2 cellular contexts compared by ENCODE assay signal in the genomic region with DNA sequence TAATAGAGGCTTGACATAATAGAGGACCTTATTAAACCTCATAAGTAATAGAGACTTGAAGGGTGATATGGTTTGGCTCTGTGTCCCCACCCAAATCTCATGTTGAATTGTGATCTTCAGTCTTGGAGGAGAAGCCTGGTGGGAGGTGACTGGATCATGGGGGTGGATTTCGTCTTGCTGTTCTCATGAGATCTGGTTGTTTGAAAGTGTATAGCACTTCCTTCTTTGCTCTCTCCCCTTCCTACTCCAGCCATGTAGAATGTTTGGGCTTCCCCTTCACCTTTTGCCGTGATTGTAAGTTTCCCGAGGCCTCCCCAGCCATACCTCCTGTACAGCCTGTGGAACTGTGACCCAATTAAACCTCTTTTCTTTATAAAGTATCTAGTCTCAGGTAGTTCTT.
TF ChIP-seq lines count a peak whose summit lies in the region.

No MANE protein-coding gene starts in this region.

TF ChIP-seq in GM12878, 131 proteins besides CTCF, POLR2A, EP300 and RAD21:
- TF ChIP-seq CHD2 (IDR thresholded peaks at IDR 0.05; ENCODE audit: borderline replicate concordance, low read depth, low read length) (no peak), SPI1 (IDR thresholded peaks at IDR 0.05; ENCODE audit: borderline replicate concordance, insufficient read depth, low read depth, low read length) (peak; percentile 73), ZNF384 (IDR thresholded peaks at IDR 0.05; ENCODE audit: borderline replicate concordance, low read depth, low read length) (no peak)

TF ChIP-seq in SK-N-SH treated with all-trans-retinoic acid at 6 μM for 48 hours, 23 proteins besides CTCF, POLR2A, EP300 and RAD21:
- TF ChIP-seq, protein P1, sequence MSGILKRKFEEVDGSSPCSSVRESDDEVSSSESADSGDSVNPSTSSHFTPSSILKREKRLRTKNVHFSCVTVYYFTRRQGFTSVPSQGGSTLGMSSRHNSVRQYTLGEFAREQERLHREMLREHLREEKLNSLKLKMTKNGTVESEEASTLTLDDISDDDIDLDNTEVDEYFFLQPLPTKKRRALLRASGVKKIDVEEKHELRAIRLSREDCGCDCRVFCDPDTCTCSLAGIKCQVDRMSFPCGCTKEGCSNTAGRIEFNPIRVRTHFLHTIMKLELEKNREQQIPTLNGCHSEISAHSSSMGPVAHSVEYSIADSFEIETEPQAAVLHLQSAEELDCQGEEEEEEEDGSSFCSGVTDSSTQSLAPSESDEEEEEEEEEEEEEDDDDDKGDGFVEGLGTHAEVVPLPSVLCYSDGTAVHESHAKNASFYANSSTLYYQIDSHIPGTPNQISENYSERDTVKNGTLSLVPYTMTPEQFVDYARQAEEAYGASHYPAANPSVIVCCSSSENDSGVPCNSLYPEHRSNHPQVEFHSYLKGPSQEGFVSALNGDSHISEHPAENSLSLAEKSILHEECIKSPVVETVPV (CRISPR knock-in tag; IDR thresholded peaks at IDR 0.05): no peak
- TF ChIP-seq ZNF565 (CRISPR knock-in tag; conservative IDR thresholded peaks at IDR 0.05; ENCODE audit: low read depth): no peak
